Comparison of ENCODE assay signal across 8 cellular contexts in genomic region chr20:1118336-1119127, GRCh38. TPM values are rescaled to one million over a fixed set of nuclear protein-coding genes. Genes with fewer than 3 reads are reported as not detected.
A peak's percentile ranks its signal among the peaks of the same experiment; 100 is the strongest.
DNase-seq lines count a peak whose midpoint lies in the region; ATAC-seq and TF ChIP-seq lines count a peak whose summit lies in the region.

PSMF1 (plus strand) TSS chr20:1118602; CDS start chr20:1118774, 172 bp downstream.

- no peak for TF ChIP-seq CTCF in RWPE2 (IDR thresholded peaks at IDR 0.05; ENCODE audit: poor library complexity, severe bottlenecking)
- TF ChIP-seq CTCF in fibroblast of pulmonary artery (IDR thresholded peaks at IDR 0.05; ENCODE audit: low read length, missing control alignments), result no peak
- TF ChIP-seq CTCF in nephron (IDR thresholded peaks at IDR 0.05; ENCODE audit: unreplicated experiment in 3 of 3), result no peak

- H3K27me3 ChIP-seq in RWPE2 (ENCODE audit: insufficient read depth, poor library complexity, severe bottlenecking), result no peaks in the 10 kb centered on the region

- peak within 1 kb of the TSS; percentile 60 to 91 (median 75) for H3K27ac Mint-ChIP-seq in nephron
- peak within 1 kb of the TSS; percentile 80 for H3K27ac Mint-ChIP-seq in stimulated activated naive CD8-positive, alpha-beta T cell treated with anti-CD3 and anti-CD28 coated beads, Interleukin-15, Interleukin-2, amounts not matched to agents 100 ng/mL and 50 ng/mL, for 24 hours

- H3K27me3 Mint-ChIP-seq in nephron (ENCODE audit: low read depth), result no peaks in the 10 kb centered on the region
- no peaks in the 10 kb centered on the region for H3K27me3 Mint-ChIP-seq in stimulated activated naive CD8-positive, alpha-beta T cell treated with anti-CD3 and anti-CD28 coated beads, Interleukin-15, Interleukin-2, amounts not matched to agents 100 ng/mL and 50 ng/mL, for 24 hours

- peaks cover 12% of the 10 kb centered on the region for H3K36me3 Mint-ChIP-seq in nephron (ENCODE audit: low read depth)
- peaks cover 34% of the 10 kb centered on the region for H3K36me3 Mint-ChIP-seq in stimulated activated naive CD8-positive, alpha-beta T cell treated with anti-CD3 and anti-CD28 coated beads, Interleukin-15, Interleukin-2, amounts not matched to agents 100 ng/mL and 50 ng/mL, for 24 hours (ENCODE audit: low read depth)

- H3K36me3 ChIP-seq in RWPE2 (ENCODE audit: low read depth), result peaks cover 36% of the 10 kb centered on the region

- no peaks in the 10 kb centered on the region for H3K9me3 ChIP-seq in RWPE2 (ENCODE audit: severe bottlenecking)

- H3K4me3 ChIP-seq in RWPE2 (ENCODE audit: severe bottlenecking), result peak within 1 kb of the TSS; percentile 62
- peak within 1 kb of the TSS; percentile 99 for H3K4me3 ChIP-seq in fibroblast of pulmonary artery (replicated peaks; ENCODE audit: low read depth, low read length)

- peak; percentile 95 for ATAC-seq in RWPE2 (ENCODE audit: low read depth)

- peak within 1 kb of the TSS; percentile 34 for H3K27ac ChIP-seq in RWPE2 (ENCODE audit: poor library complexity, severe bottlenecking)

- peaks cover 56% of the 10 kb centered on the region for H3K4me1 Mint-ChIP-seq in nephron
- H3K4me1 Mint-ChIP-seq in stimulated activated naive CD8-positive, alpha-beta T cell treated with anti-CD3 and anti-CD28 coated beads, Interleukin-15, Interleukin-2, amounts not matched to agents 100 ng/mL and 50 ng/mL, for 24 hours (ENCODE audit: low read depth), result peaks cover 62% of the 10 kb centered on the region

- no peaks in the 10 kb centered on the region for H3K9me3 Mint-ChIP-seq in nephron
- no peaks in the 10 kb centered on the region for H3K9me3 Mint-ChIP-seq in stimulated activated naive CD8-positive, alpha-beta T cell treated with anti-CD3 and anti-CD28 coated beads, Interleukin-15, Interleukin-2, amounts not matched to agents 100 ng/mL and 50 ng/mL, for 24 hours

- peak within 1 kb of the TSS; percentile 89 to 91 (median 91) for H3K4me3 Mint-ChIP-seq in nephron
- H3K4me3 Mint-ChIP-seq in stimulated activated naive CD8-positive, alpha-beta T cell treated with anti-CD3 and anti-CD28 coated beads, Interleukin-15, Interleukin-2, amounts not matched to agents 100 ng/mL and 50 ng/mL, for 24 hours, result peak within 1 kb of the TSS; percentile 89

- DNase-seq in EL (peak; percentile 90), H4 (ENCODE audit: low spot score) (peak; percentile 91), LoVo (ENCODE audit: low spot score) (peak; percentile 96), RWPE2 (ENCODE audit: low spot score) (peak; percentile 94), fibroblast of pulmonary artery (ENCODE audit: low read depth) (peak; percentile 92)
- peak; percentile 95 for DNase-seq in activated T-helper 9 cell treated with anti-CD3 and anti-CD28 coated beads, Interleukin-2, amount 50 U/mL, for 16 hours (ENCODE audit: low read depth)

- peaks cover 37% of the 10 kb centered on the region for H3K4me1 ChIP-seq in RWPE2 (ENCODE audit: insufficient read depth, poor library complexity, severe bottlenecking)

RNA-seq across cellular contexts. Expression of gene PSMF1, which starts in this region (rescaled TPM):
- 69.2 and 92.5 TPM in 2 replicates for total RNA-seq in H4 (2014; rRNA removed; shearing (Covaris generic))

Comparison
In these comparisons a context has a peak if more than half of its experiments do, and no peak if none do; other contexts are left out.
1. Peak in every context shown above with its lines: DNase-seq, ATAC-seq, H3K4me3 ChIP-seq and H3K27ac ChIP-seq.